Comparison of ENCODE assay signal across 12 cellular contexts in genomic region chr9:94086468-94086867, GRCh38. TPM values are rescaled to one million over a fixed set of nuclear protein-coding genes. Genes with fewer than 3 reads are reported as not detected.
DNase-seq lines count a peak whose midpoint lies in the region; ATAC-seq, FAIRE-seq and TF ChIP-seq lines count a peak whose summit lies in the region.
"Had no signal": no experiment of that assay in that cellular context is flagged by ENCODE, and none has a peak within 500 bp of the region (broad histone marks: within the 10 kb centered on the region; RNA-seq: fewer than 3 reads in every experiment).

No MANE protein-coding gene starts in this region.

- TF ChIP-seq RAD21 in HepG2 (CRISPR knock-in tag; IDR thresholded peaks at IDR 0.05), result no peak

- no peak overlapping the region for H3K9ac ChIP-seq in HepG2 (ENCODE audit: insufficient read depth, low read depth, low read length)
- H3K9ac ChIP-seq: BLaER1 treated with 17β-estradiol and CSF1 and Interleukin-3, amounts not matched to agents 10 nM and 100 nM had no signal

- H3K36me3 ChIP-seq in HEK293 (ENCODE audit: control insufficient read depth in 2 of 2, insufficient read depth in 1 of 2, low read length in 2 of 2), result peaks cover 0 to 5% of the 10 kb centered on the region in 2 experiments; a peak in 1 of 3 replicates
- peaks cover 0 to 6% of the 10 kb centered on the region in 2 experiments; a peak in 2 of 5 replicates for H3K36me3 ChIP-seq in HepG2 (replicated peaks in 1 of 2; ENCODE audit: control insufficient read depth in 1 of 2, insufficient read depth in 2 of 2, low read length in 2 of 2)
- H3K36me3 ChIP-seq: neutrophil had no signal

- TF ChIP-seq EP300 in HepG2 (IDR thresholded peaks at IDR 0.05; ENCODE audit: low read depth in 2 of 2, low read length in 2 of 2) (no peak), HepG2 (CRISPR knock-in tag; IDR thresholded peaks at IDR 0.05; ENCODE audit: borderline replicate concordance) (no peak)

- H3K27ac ChIP-seq in 22Rv1 (0 out of 2 replicates have a peak overlapping the region, but pooled peaks have one; percentile 12), HEK293 (ENCODE audit: extremely low read depth, low read depth, low read length) (no peak overlapping the region), HepG2 (ENCODE audit: extremely low read length, insufficient read depth, low read length) (no peak overlapping the region)
- H3K27ac ChIP-seq: BLaER1 treated with 17β-estradiol and CSF1 and Interleukin-3, amounts not matched to agents 10 nM and 100 nM; neutrophil had no signal

- H3K79me2 ChIP-seq in HepG2 (ENCODE audit: insufficient read depth, low read length), result no peaks in the 10 kb centered on the region

- POLR2A ChIA-PET in HEK293 (lab: Yijun Ruan, JAX), result interaction anchor here (0.7 kb wide), 1 partner anchor 80 kb away, joined by 3 read pairs; no protein-coding TSS in a partner anchor
- POLR2A ChIA-PET in HepG2 (lab: Yijun Ruan, JAX), result no interaction called here

- no peak for TF ChIP-seq POLR2A in HepG2 (IDR thresholded peaks at IDR 0.05; ENCODE audit: insufficient read depth in 1 of 2, low read depth in 2 of 2, low read length in 2 of 2)

- H3K4me2 ChIP-seq in HepG2 (ENCODE audit: low read depth, low read length), result no peak overlapping the region
- H3K4me2 ChIP-seq: BLaER1 treated with 17β-estradiol and CSF1 and Interleukin-3, amounts not matched to agents 10 nM and 100 nM had no signal

- 90% methylated on average over 2 of the region's 2 CpGs for WGBS in HepG2 (ENCODE audit: low lambda C conversion rate)

- DNase-seq in fibroblast of pulmonary artery (ENCODE audit: low read depth) (peak; percentile 82), NCI-H187 treated with DMSO at 0.1 percent for 48 hours (lab: John Stamatoyannopoulos, UW) (no peak), HepG2 (ENCODE audit: low spot score) (no peak), NCI-H1417 (lab: John Stamatoyannopoulos, UW) (no peak)
- DNase-seq: MV-4-11, stomach had no signal

- FAIRE-seq in HepG2 (lab: Jason Lieb, UNC), result no peak

- no peaks in the 10 kb centered on the region for H3K27me3 ChIP-seq in HepG2 (ENCODE audit: control insufficient read depth in 1 of 2, insufficient read depth in 2 of 2, low read length in 2 of 2)
- H3K27me3 ChIP-seq: BLaER1 treated with 17β-estradiol and CSF1 and Interleukin-3, amounts not matched to agents 10 nM and 100 nM; neutrophil; stomach had no signal

- no peaks in the 10 kb centered on the region for H4K20me1 ChIP-seq in HepG2 (ENCODE audit: insufficient read depth, low read length)
- H4K20me1 ChIP-seq: BLaER1 treated with 17β-estradiol and CSF1 and Interleukin-3, amounts not matched to agents 10 nM and 100 nM had no signal

- in situ Hi-C loops in HepG2 (cut with HindIII; ENCODE audit: extremely low pct_ligation_motif_present, low pct_unique_long_range_greater_than_20kb), result no loop called here

- ATAC-seq in SK-N-SH treated with all-trans-retinoic acid at 6 μM for 48 hours, result peak; percentile 88
- ATAC-seq in HG02970 (IDR thresholded peaks at IDR 0.05; ENCODE audit: low FRiP score, unreplicated experiment), result no peak
- no peak for ATAC-seq in HepG2

- TF ChIP-seq CTCF in 22Rv1 (IDR thresholded peaks at IDR 0.05) (no peak), HEK293 (tag by site-specific recombination; IDR thresholded peaks at IDR 0.05) (no peak), fibroblast of pulmonary artery (IDR thresholded peaks at IDR 0.05; ENCODE audit: low read length, missing control alignments) (no peak), HepG2 (CRISPR knock-in tag; IDR thresholded peaks at IDR 0.05) (no peak)

- H3K4me3 ChIP-seq in HEK293 (ENCODE audit: low read depth, low read length) (no peak overlapping the region), fibroblast of pulmonary artery (replicated peaks; ENCODE audit: low read depth, low read length) (no peak overlapping the region), HepG2 (replicated peaks in 1 of 3; ENCODE audit: insufficient read depth in 1 of 3, low read depth in 2 of 3, low read length in 3 of 3) (no peak overlapping the region)
- H3K4me3 ChIP-seq: BLaER1 treated with 17β-estradiol and CSF1 and Interleukin-3, amounts not matched to agents 10 nM and 100 nM; stomach had no signal

- intact Hi-C loops in HepG2 (cut with micrococcal nuclease; ENCODE audit: unreplicated experiment), result no loop called here

- H2AFZ ChIP-seq in HepG2 (ENCODE audit: low read length), result no peak overlapping the region

- no TSS peak for BruUV-seq in HepG2 (replicated peaks; lab: Mats Ljungman, UMichigan)

- CTCF ChIA-PET in HEK293 (lab: Yijun Ruan, JAX) (interaction anchor here (1.0 kb wide), 1 partner anchor 11 kb away, joined by 3 read pairs; no protein-coding TSS in a partner anchor), HepG2 (lab: Yijun Ruan, JAX; ENCODE audit: low intra/inter-chr PET ratio, low total read pairs) (no interaction called here)

- H3K9me3 ChIP-seq in HEK293 (ENCODE audit: control insufficient read depth, insufficient read depth, low read depth, low read length) (no peaks in the 10 kb centered on the region), HepG2 (ENCODE audit: low read length) (no peaks in the 10 kb centered on the region)
- H3K9me3 ChIP-seq: BLaER1 treated with 17β-estradiol and CSF1 and Interleukin-3, amounts not matched to agents 10 nM and 100 nM; neutrophil; stomach had no signal

- H3K4me1 ChIP-seq in HEK293 (ENCODE audit: control insufficient read depth, insufficient read depth, low read length), result no peaks in the 10 kb centered on the region
- peaks cover 19% of the 10 kb centered on the region for H3K4me1 ChIP-seq in HepG2 (ENCODE audit: insufficient read depth, low read length)
- H3K4me1 ChIP-seq: BLaER1 treated with 17β-estradiol and CSF1 and Interleukin-3, amounts not matched to agents 10 nM and 100 nM had no signal

TF ChIP-seq in HEK293, 187 proteins besides CTCF, POLR2A, EP300 and RAD21 (continues in another document):
- peak; percentile 19; the same call in 1 of the 2 replicates for TF ChIP-seq ZFHX2 (tag by site-specific recombination; conservative IDR thresholded peaks at IDR 0.05)

TF ChIP-seq in SK-N-SH treated with all-trans-retinoic acid at 6 μM for 48 hours, 23 proteins besides CTCF, POLR2A, EP300 and RAD21 (continues in another document):
- TF ChIP-seq ZFP3 (CRISPR knock-in tag; IDR thresholded peaks at IDR 0.05) (no peak), CREB5 (CRISPR knock-in tag; IDR thresholded peaks at IDR 0.05; ENCODE audit: low read depth) (0 out of 2 replicates have a peak, but pooled peaks have one; percentile 57), PPARA (CRISPR knock-in tag; IDR thresholded peaks at IDR 0.05; ENCODE audit: borderline replicate concordance) (no peak), ISL1 (CRISPR knock-in tag; IDR thresholded peaks at IDR 0.05) (peak; percentile 99), ZC3H10 (CRISPR knock-in tag; IDR thresholded peaks at IDR 0.05) (peak; percentile 71)

TF ChIP-seq in HepG2, 621 proteins besides CTCF, POLR2A, EP300 and RAD21 (continues in another document):
- TF ChIP-seq SP4 (CRISPR knock-in tag; IDR thresholded peaks at IDR 0.05) (no peak), JUN (CRISPR knock-in tag; IDR thresholded peaks at IDR 0.05) (no peak), SP5 (CRISPR knock-in tag; IDR thresholded peaks at IDR 0.05; ENCODE audit: borderline replicate concordance, low read depth) (no peak), CEBPB (IDR thresholded peaks at IDR 0.05; ENCODE audit: borderline replicate concordance, low read depth, low read length) (no peak), ZNF33B (CRISPR knock-in tag; IDR thresholded peaks at IDR 0.05) (no peak), ZNF224 (CRISPR knock-in tag; IDR thresholded peaks at IDR 0.05) (no peak), JUNB (CRISPR knock-in tag; IDR thresholded peaks at IDR 0.05; ENCODE audit: borderline replicate concordance) (no peak), HDAC2 (CRISPR knock-in tag; IDR thresholded peaks at IDR 0.05) (no peak), SYNCRIP (IDR thresholded peaks at IDR 0.05; ENCODE audit: insufficient read depth, low read depth, low read length) (no peak), ZFAT (CRISPR knock-in tag; conservative IDR thresholded peaks at IDR 0.05) (no peak), ZNF282 (IDR thresholded peaks at IDR 0.05; ENCODE audit: partially characterized antibody) (no peak), RFXANK (CRISPR knock-in tag; IDR thresholded peaks at IDR 0.05) (no peak), TBP (CRISPR knock-in tag; IDR thresholded peaks at IDR 0.05) (no peak), SPEN (CRISPR knock-in tag; IDR thresholded peaks at IDR 0.05; ENCODE audit: low read depth) (no peak)

RNA-seq across cellular contexts. Expression of gene PTPDC1, which starts 2.2 kb away (rescaled TPM):
- total RNA-seq in HepG2 (2016; rRNA removed; fragmentation: Illumina TruSeq; extraction: Trizol), result 5.2 and 6.1 TPM in 2 replicates
- 2.1 and 2.6 TPM in 2 replicates for total RNA-seq in HepG2 (2016; cell fraction: cytosol; rRNA removed; fragmentation: Illumina TruSeq; extraction: Trizol; ENCODE audit: low read depth)
- 4.5 and 6.2 TPM in 2 replicates for total RNA-seq in HepG2 (2016; cell fraction: insoluble cytoplasmic fraction; rRNA removed; fragmentation: Illumina TruSeq; extraction: Trizol)
- total RNA-seq in HepG2 (2016; cell fraction: membrane; rRNA removed; fragmentation: Illumina TruSeq; extraction: Trizol), result 4.3 and 4.6 TPM in 2 replicates
- 14.0 and 15.5 TPM in 2 replicates for total RNA-seq in HepG2 (2016; cell fraction: nucleus; rRNA removed; fragmentation: Illumina TruSeq; extraction: Trizol)
- polyA plus RNA-seq in HepG2 (2011; rRNA removed), result 6.9 and 8.6 TPM in 2 replicates
- polyA plus RNA-seq in HepG2 (2011; cell fraction: cytosol; rRNA removed), result 2.7 and 3.2 TPM in 2 replicates
- 18.2 and 19.4 TPM in 2 replicates for polyA plus RNA-seq in HepG2 (2011; cell fraction: nucleus; rRNA removed)
- 3.9 and 4.0 TPM in 2 replicates for polyA plus RNA-seq in HepG2 (2012)
- 0.62 and 0.63 TPM in 2 replicates for polyA plus RNA-seq in HepG2 (2016; cell fraction: cytosol; fragmentation: Illumina TruSeq; extraction: Trizol; ENCODE audit: low read depth)
- polyA plus RNA-seq in HepG2 (2016; cell fraction: insoluble cytoplasmic fraction; fragmentation: Illumina TruSeq; extraction: Trizol; ENCODE audit: low read depth), result 3.2 and 3.6 TPM in 2 replicates
- 1.7 and 2.0 TPM in 2 replicates for polyA plus RNA-seq in HepG2 (2016; cell fraction: membrane; fragmentation: Illumina TruSeq; extraction: Trizol; ENCODE audit: low read depth)
- polyA plus RNA-seq in HepG2 (2016; cell fraction: nucleus; fragmentation: Illumina TruSeq; extraction: Trizol; ENCODE audit: insufficient read depth, low read depth), result 16.3 and 16.6 TPM in 2 replicates
- 8.4 and 10.0 TPM in 2 replicates for polyA minus RNA-seq in HepG2 (2011; rRNA and poly(A)+ RNA removed; ENCODE audit: low replicate concordance)
- 3.9 and 4.9 TPM in 2 replicates for polyA minus RNA-seq in HepG2 (2011; cell fraction: cytosol; rRNA and poly(A)+ RNA removed)
- 28.6 and 30.5 TPM in 2 replicates for polyA minus RNA-seq in HepG2 (2011; cell fraction: nucleus; rRNA and poly(A)+ RNA removed)
